ENCODE assay signal across 19 cellular contexts in the genomic region with DNA sequence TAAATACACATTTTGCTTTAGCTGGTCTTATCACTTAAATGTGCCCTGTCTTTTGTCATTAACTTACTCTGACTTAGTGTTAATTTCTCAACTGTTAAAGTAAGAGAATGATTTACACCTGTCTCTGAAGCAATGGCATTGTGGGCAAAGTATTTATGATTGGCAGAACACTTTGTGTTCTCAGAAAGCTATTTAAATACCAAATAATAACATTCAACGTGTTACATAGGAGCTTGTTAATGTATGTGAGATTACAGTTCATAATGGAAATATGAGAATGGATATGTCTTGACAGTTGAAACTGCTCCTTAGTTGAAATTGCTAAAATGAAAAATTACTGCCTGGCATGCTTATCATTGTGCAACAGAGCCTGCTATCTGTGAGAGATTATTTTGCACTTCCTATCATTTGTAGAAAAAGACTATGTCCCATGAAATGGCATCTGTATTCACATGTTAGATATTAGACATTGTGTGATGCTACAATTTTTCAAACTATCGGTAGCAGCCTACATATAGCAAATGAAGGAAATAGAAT. TPM values are rescaled to one million over a fixed set of nuclear protein-coding genes. Genes with fewer than 3 reads are reported as not detected.
"Had no signal": no experiment of that assay in that cellular context is flagged by ENCODE, and none has a peak within 500 bp of the region (broad histone marks: within the 10 kb centered on the region; RNA-seq: fewer than 3 reads in every experiment).

No MANE protein-coding gene starts in this region.

- H3K9ac ChIP-seq: SK-N-SH had no signal

- H3K9me3 ChIP-seq: SK-N-SH had no signal

- ATAC-seq: HepG2, Panc1, PC-3 had no signal

- H3K4me2 ChIP-seq: SK-N-SH had no signal

- H3K27ac ChIP-seq: RWPE1 had no signal

- FAIRE-seq: HepG2 had no signal

- DNase-seq: KBM-7, NCI-H1092, NCI-H1436, NCI-H187, NCI-H2029 treated with DMSO at 0.1 percent for 48 hours, NCI-H2171 treated with DMSO at 0.1 percent for 48 hours, NCI-H345, NCI-H446 treated with DMSO at 0.1 percent for 48 hours, NCI-H524, NCI-H526 treated with DMSO at 0.1 percent for 48 hours, NCI-H748 treated with DMSO at 0.1 percent for 48 hours, PC-3, SHP77, SW 1271 had no signal

RNA-seq across cellular contexts. Expression of a gene that starts 46.1 kb away (rescaled TPM):
- total RNA-seq: HepG2 had no signal
- polyA plus RNA-seq: HepG2, IgD-negative memory B cell had no signal
